ENCODE assay signal across 8 cellular contexts in genomic region chr11:746289-747175, GRCh38. TPM values are rescaled to one million over a fixed set of nuclear protein-coding genes. Genes with fewer than 3 reads are reported as not detected.
A peak's percentile ranks its signal among the peaks of the same experiment; 100 is the strongest.
DNase-seq lines count a peak whose midpoint lies in the region; ATAC-seq, FAIRE-seq and TF ChIP-seq lines count a peak whose summit lies in the region.

No MANE protein-coding gene starts in this region.

- H3K27ac ChIP-seq in endothelial cell of umbilical vein (ENCODE audit: insufficient read depth, low read depth, low read length) (no peak overlapping the region), muscle layer of duodenum (ENCODE audit: low read length) (peak overlapping the region; percentile 16), vagina (peak overlapping the region; percentile 74)

- DNase-seq in Ammon's horn (ENCODE audit: low spot score): peak; percentile 76
- no peak for DNase-seq in T-helper 2 cell treated with Interferon-gamma antibody and Interleukin-4, amounts not matched to agents 5 μg/mL and 100 μg/mL, for 36 hours (ENCODE audit: low spot score)
- DNase-seq in endothelial cell of umbilical vein (ENCODE audit: low read depth, low spot score): no peak
- no peak for DNase-seq in vagina (ENCODE audit: extremely low spot score in 2 of 2)
- no peak for DNase-seq in HPDE6-E6E7 (ENCODE audit: extremely low spot score)

- H3K27ac Mint-ChIP-seq in T-helper 2 cell treated with Interferon-gamma antibody and Interleukin-4, amounts not matched to agents 5 μg/mL and 100 μg/mL, for 36 hours: peak overlapping the region; percentile 84

- peaks cover 17% of the 10 kb centered on the region for H3K4me1 Mint-ChIP-seq in T-helper 2 cell treated with Interferon-gamma antibody and Interleukin-4, amounts not matched to agents 5 μg/mL and 100 μg/mL, for 36 hours (ENCODE audit: low read depth)

- H3K4me3 ChIP-seq in endothelial cell of umbilical vein (replicated peaks in 1 of 3; ENCODE audit: insufficient read depth in 1 of 3, low read depth in 1 of 3, low read length in 3 of 3): peak overlapping the region; percentile 41 to 79 (median 71)
- H3K4me3 ChIP-seq in muscle layer of duodenum (ENCODE audit: low read depth in 1 of 2, low read length in 2 of 2): peak overlapping the region; percentile 46 to 89
- H3K4me3 ChIP-seq in vagina: peak overlapping the region; percentile 91 to 99

- intact Hi-C loops in endothelial cell of umbilical vein (cut with micrococcal nuclease): no loop called here
- intact Hi-C loops in vagina (cut with DNase I): no loop called here

- CTCF ChIA-PET in endothelial cell of umbilical vein (lab: Charles Lee): interaction anchor here (0.9 to 5.6 kb wide), 3 partner anchors 19 to 50 kb away, joined by 3 to 26 read pairs (median 6); partner anchors contain the start of gene TMEM80

- no peak for FAIRE-seq in endothelial cell of umbilical vein (lab: Jason Lieb, UNC)

- H3K27me3 Mint-ChIP-seq in T-helper 2 cell treated with Interferon-gamma antibody and Interleukin-4, amounts not matched to agents 5 μg/mL and 100 μg/mL, for 36 hours (ENCODE audit: low read depth): no peaks in the 10 kb centered on the region

- peak overlapping the region; percentile 79 for H3K4me2 ChIP-seq in endothelial cell of umbilical vein (ENCODE audit: insufficient read depth, low read length)

- TF ChIP-seq CTCF in endothelial cell of umbilical vein (IDR thresholded peaks at IDR 0.05; ENCODE audit: extremely low read depth in 1 of 2, insufficient read depth in 1 of 2, low read depth in 1 of 2, low read length in 2 of 2) (no peak), vagina (IDR thresholded peaks at IDR 0.05) (no peak)

- peaks cover 5% of the 10 kb centered on the region for H3K36me3 Mint-ChIP-seq in T-helper 2 cell treated with Interferon-gamma antibody and Interleukin-4, amounts not matched to agents 5 μg/mL and 100 μg/mL, for 36 hours (ENCODE audit: low read depth)

- H2AFZ ChIP-seq in endothelial cell of umbilical vein (ENCODE audit: low read depth, low read length): peak overlapping the region; percentile 88

- H3K4me3 Mint-ChIP-seq in T-helper 2 cell treated with Interferon-gamma antibody and Interleukin-4, amounts not matched to agents 5 μg/mL and 100 μg/mL, for 36 hours: peak overlapping the region; percentile 92

- peak; percentile 46 for ATAC-seq in GM18907 (IDR thresholded peaks at IDR 0.05; ENCODE audit: unreplicated experiment)
- ATAC-seq in HG03439 (IDR thresholded peaks at IDR 0.05; ENCODE audit: unreplicated experiment): peak; percentile 20

- H3K4me1 ChIP-seq in endothelial cell of umbilical vein (ENCODE audit: control insufficient read depth, extremely low read depth, insufficient read depth, low read length): peaks cover 17% of the 10 kb centered on the region
- H3K4me1 ChIP-seq in muscle layer of duodenum (ENCODE audit: control insufficient read depth in 1 of 2, insufficient read depth in 2 of 2, low read length in 2 of 2): peaks cover 8 to 12% of the 10 kb centered on the region in 2 donors
- H3K4me1 ChIP-seq in vagina: peaks cover 36% of the 10 kb centered on the region

- POLR2A ChIA-PET in endothelial cell of umbilical vein (lab: Charles Lee): interaction anchor here (0.6 to 0.9 kb wide), 2 partner anchors 30 to 241 kb away, joined by 3 to 5 read pairs; partner anchors contain the start of gene GATD1

- H3K36me3 ChIP-seq in endothelial cell of umbilical vein (ENCODE audit: control insufficient read depth in 2 of 2, extremely low read depth in 1 of 2, insufficient read depth in 2 of 2, low read length in 2 of 2) (no peaks in the 10 kb centered on the region), muscle layer of duodenum (ENCODE audit: control insufficient read depth in 1 of 2, insufficient read depth in 2 of 2, low read length in 2 of 2) (no peaks in the 10 kb centered on the region), vagina (no peaks in the 10 kb centered on the region)

- no peaks in the 10 kb centered on the region for H4K20me1 ChIP-seq in endothelial cell of umbilical vein (replicated peaks; ENCODE audit: control insufficient read depth, extremely low read depth, insufficient read depth, low read length)

- dilution Hi-C loops in endothelial cell of umbilical vein (cut with MboI; ENCODE audit: extremely low pct_ligation_motif_present, low sequenced_read_pairs): no loop called here

- no peaks in the 10 kb centered on the region for H3K9me1 ChIP-seq in endothelial cell of umbilical vein (replicated peaks; ENCODE audit: control insufficient read depth, extremely low read depth, insufficient read depth, low read length)

- H3K9me3 ChIP-seq in endothelial cell of umbilical vein (replicated peaks; ENCODE audit: control insufficient read depth, insufficient read depth, low read length) (no peaks in the 10 kb centered on the region), muscle layer of duodenum (ENCODE audit: control insufficient read depth in 1 of 2, low read length in 2 of 2) (no peaks in the 10 kb centered on the region), vagina (no peaks in the 10 kb centered on the region)

- H3K27me3 ChIP-seq in endothelial cell of umbilical vein (ENCODE audit: control insufficient read depth in 2 of 2, insufficient read depth in 2 of 2, low read length in 2 of 2): no peaks in the 10 kb centered on the region
- no peaks in the 10 kb centered on the region for H3K27me3 ChIP-seq in muscle layer of duodenum (ENCODE audit: low read depth, low read length)
- H3K27me3 ChIP-seq in vagina: no peaks in the 10 kb centered on the region

- peaks cover 41% of the 10 kb centered on the region for H3K79me2 ChIP-seq in endothelial cell of umbilical vein (ENCODE audit: control insufficient read depth, insufficient read depth, low read length)

- peak overlapping the region; percentile 13 for H3K9ac ChIP-seq in endothelial cell of umbilical vein (replicated peaks; ENCODE audit: extremely low read depth, insufficient read depth, low read length)

- BruUV-seq in endothelial cell of umbilical vein (replicated peaks; lab: Mats Ljungman, UMichigan): no TSS peak

- no peaks in the 10 kb centered on the region for H3K9me3 Mint-ChIP-seq in T-helper 2 cell treated with Interferon-gamma antibody and Interleukin-4, amounts not matched to agents 5 μg/mL and 100 μg/mL, for 36 hours

- no peak for TF ChIP-seq POLR2A in endothelial cell of umbilical vein (IDR thresholded peaks at IDR 0.05; ENCODE audit: low read depth, low read length)
- no peak for TF ChIP-seq POLR2A in vagina (IDR thresholded peaks at IDR 0.05)

TF ChIP-seq in endothelial cell of umbilical vein, 7 proteins besides CTCF, POLR2A, EP300 and RAD21 (continues in another document):
- TF ChIP-seq POLR2AphosphoS5 (IDR thresholded peaks at IDR 0.05; ENCODE audit: insufficient read depth, low read depth, low read length) (no peak), MYC (IDR thresholded peaks at IDR 0.05; ENCODE audit: low read depth, low read length) (no peak)

RNA-seq across cellular contexts. Expression of gene TALDO1, which starts 0.7 kb away (rescaled TPM):
- 287 and 294 TPM in 2 replicates for total RNA-seq in endothelial cell of umbilical vein
- polyA plus RNA-seq in endothelial cell of umbilical vein: 184 and 211 TPM in 2 replicates
- polyA plus RNA-seq in endothelial cell of umbilical vein (2011; cell fraction: cytosol; rRNA removed): 234 and 253 TPM in 2 replicates
- 146 and 149 TPM in 2 replicates for polyA plus RNA-seq in endothelial cell of umbilical vein (2011; cell fraction: nucleus; rRNA removed)
- 262 and 325 TPM in 2 replicates for polyA plus RNA-seq in endothelial cell of umbilical vein (2012)
- 79.6 and 84.8 TPM in 2 replicates for polyA minus RNA-seq in endothelial cell of umbilical vein
- polyA minus RNA-seq in endothelial cell of umbilical vein (2011; cell fraction: cytosol; rRNA and poly(A)+ RNA removed): 117 TPM
- polyA minus RNA-seq in endothelial cell of umbilical vein (2011; cell fraction: nucleus; rRNA and poly(A)+ RNA removed): 19.6 and 30.7 TPM in 2 replicates
- total RNA-seq in vagina: 158 TPM

RNA-seq across cellular contexts. Expression of gene GATD1, which starts 30.8 kb away (rescaled TPM):
- total RNA-seq in endothelial cell of umbilical vein (78.5 and 83.1 TPM in 2 replicates), vagina (33.4 TPM)
- polyA plus RNA-seq in endothelial cell of umbilical vein: 70.6 and 90.8 TPM in 2 replicates
- 23.5 and 35.8 TPM in 2 replicates for polyA plus RNA-seq in endothelial cell of umbilical vein (2011; cell fraction: cytosol; rRNA removed)
- 157 and 166 TPM in 2 replicates for polyA plus RNA-seq in endothelial cell of umbilical vein (2011; cell fraction: nucleus; rRNA removed)
- polyA plus RNA-seq in endothelial cell of umbilical vein (2012): 27.8 and 37.9 TPM in 2 replicates
- polyA minus RNA-seq in endothelial cell of umbilical vein: 25.3 and 36.3 TPM in 2 replicates
- 27.4 TPM for polyA minus RNA-seq in endothelial cell of umbilical vein (2011; cell fraction: cytosol; rRNA and poly(A)+ RNA removed)
- polyA minus RNA-seq in endothelial cell of umbilical vein (2011; cell fraction: nucleus; rRNA and poly(A)+ RNA removed): 34.0 and 37.3 TPM in 2 replicates

RNA-seq across cellular contexts. Expression of gene EPS8L2, which starts 40.5 kb away (rescaled TPM):
- total RNA-seq in endothelial cell of umbilical vein (6.0 and 12.5 TPM in 2 replicates), vagina (195 TPM)
- 5.2 and 5.9 TPM in 2 replicates for polyA plus RNA-seq in endothelial cell of umbilical vein
- 2.6 and 2.9 TPM in 2 replicates for polyA plus RNA-seq in endothelial cell of umbilical vein (2011; cell fraction: cytosol; rRNA removed)
- 33.6 and 35.0 TPM in 2 replicates for polyA plus RNA-seq in endothelial cell of umbilical vein (2011; cell fraction: nucleus; rRNA removed)
- 6.1 and 6.6 TPM in 2 replicates for polyA plus RNA-seq in endothelial cell of umbilical vein (2012)
- 4.6 and 7.9 TPM in 2 replicates for polyA minus RNA-seq in endothelial cell of umbilical vein
- polyA minus RNA-seq in endothelial cell of umbilical vein (2011; cell fraction: cytosol; rRNA and poly(A)+ RNA removed): 20.3 TPM
- polyA minus RNA-seq in endothelial cell of umbilical vein (2011; cell fraction: nucleus; rRNA and poly(A)+ RNA removed): 3.1 and 6.7 TPM in 2 replicates

RNA-seq across cellular contexts. Expression of gene CEND1, which starts 43.4 kb away (rescaled TPM):
- total RNA-seq in endothelial cell of umbilical vein: 0.40 and 0.83 TPM in 2 replicates
- polyA plus RNA-seq in endothelial cell of umbilical vein: 0.15 and 0.27 TPM in 2 replicates
- polyA plus RNA-seq in endothelial cell of umbilical vein (2011; cell fraction: cytosol; rRNA removed): 0.21 and 0.24 TPM in 2 replicates
- polyA plus RNA-seq in endothelial cell of umbilical vein (2011; cell fraction: nucleus; rRNA removed): 0.12 and 0.15 TPM in 2 replicates
- 0.89 and 2.1 TPM in 2 replicates for polyA plus RNA-seq in endothelial cell of umbilical vein (2012)
- polyA minus RNA-seq in endothelial cell of umbilical vein: not detected in 2 replicates
- polyA minus RNA-seq in endothelial cell of umbilical vein (2011; cell fraction: cytosol; rRNA and poly(A)+ RNA removed): not detected
- polyA minus RNA-seq in endothelial cell of umbilical vein (2011; cell fraction: nucleus; rRNA and poly(A)+ RNA removed): not detected in 2 replicates
- 1.7 TPM for total RNA-seq in vagina

RNA-seq across cellular contexts. Expression of gene TMEM80, which starts 50.9 kb away (rescaled TPM):
- total RNA-seq in endothelial cell of umbilical vein (24.1 and 26.6 TPM in 2 replicates), vagina (12.8 TPM)
- polyA plus RNA-seq in endothelial cell of umbilical vein: 17.9 and 21.2 TPM in 2 replicates
- 13.2 and 15.4 TPM in 2 replicates for polyA plus RNA-seq in endothelial cell of umbilical vein (2011; cell fraction: cytosol; rRNA removed)
- 29.6 and 31.8 TPM in 2 replicates for polyA plus RNA-seq in endothelial cell of umbilical vein (2011; cell fraction: nucleus; rRNA removed)
- 20.6 and 23.9 TPM in 2 replicates for polyA plus RNA-seq in endothelial cell of umbilical vein (2012)
- 10.6 and 10.8 TPM in 2 replicates for polyA minus RNA-seq in endothelial cell of umbilical vein
- 4.8 TPM for polyA minus RNA-seq in endothelial cell of umbilical vein (2011; cell fraction: cytosol; rRNA and poly(A)+ RNA removed)
- polyA minus RNA-seq in endothelial cell of umbilical vein (2011; cell fraction: nucleus; rRNA and poly(A)+ RNA removed): 9.1 and 11.3 TPM in 2 replicates

Comparison
In these comparisons a context has a peak if more than half of its experiments do, and no peak if none do; other contexts are left out.
1. RNA of gene EPS8L2, which starts 40.5 kb away (total RNA-seq): 195 TPM in vagina (single experiment); 6.0 to 12.5 TPM in endothelial cell of umbilical vein; every median in the first group is over 10 times any median in the second.
2. Peak in every context shown above with its lines, with median percentiles within 50 percentile points of each other: H3K4me3 ChIP-seq.